ENCODE assay signal across 21 cellular contexts in genomic region chr16:88493879-88494278, GRCh38. TPM values are rescaled to one million over a fixed set of nuclear protein-coding genes. Genes with fewer than 3 reads are reported as not detected.
DNase-seq lines count a peak whose midpoint lies in the region; ATAC-seq, FAIRE-seq and TF ChIP-seq lines count a peak whose summit lies in the region.
"Had no signal": no experiment of that assay in that cellular context is flagged by ENCODE, and none has a peak within 500 bp of the region (broad histone marks: within the 10 kb centered on the region; RNA-seq: fewer than 3 reads in every experiment).

No MANE protein-coding gene starts in this region.

- H3K4me3 Mint-ChIP-seq in WTC11: no peak overlapping the region
- no peak overlapping the region for H3K4me3 Mint-ChIP-seq in activated CD4-positive, alpha-beta memory T cell treated with anti-CD3 and anti-CD28 coated beads, Interleukin-2, amount 10 ng/mL, durations not matched to agents 7 days and 5 days
- H3K4me3 Mint-ChIP-seq: CD14-positive monocyte; CD8-positive, alpha-beta T cell; IgD-negative memory B cell had no signal

- POLR2A ChIA-PET in HepG2 (lab: Yijun Ruan, JAX) (interaction anchor here (1.4 to 9.7 kb wide), 2 partner anchors 13 to 41 kb away, joined by 5 to 370 read pairs; partner anchors contain the start of gene ZFPM1), WTC11 (lab: Charles Lee) (interaction anchor here (0.6 kb wide), 2 partner anchors 24 to 207 kb away, joined by 3 read pairs; no protein-coding TSS in a partner anchor)
- POLR2A ChIA-PET in activated CD4-positive, alpha-beta memory T cell treated with anti-CD3 and anti-CD28 coated beads, Interleukin-2, amount 10 ng/mL, durations not matched to agents 7 days and 5 days (lab: Charles Lee): no interaction called here

- H3K27ac ChIP-seq in HepG2 (ENCODE audit: extremely low read length, insufficient read depth, low read length) (peak overlapping the region; percentile 35), right lobe of liver (no peak overlapping the region), neuronal stem cell (replicated peaks; ENCODE audit: low read length) (no peak overlapping the region)
- H3K27ac ChIP-seq: BLaER1, GM23248, HL-60 had no signal

- no peaks in the 10 kb centered on the region for H3K27me3 ChIP-seq in HepG2 (ENCODE audit: control insufficient read depth in 1 of 2, insufficient read depth in 2 of 2, low read length in 2 of 2)
- no peaks in the 10 kb centered on the region for H3K27me3 ChIP-seq in right lobe of liver
- H3K27me3 ChIP-seq in neuronal stem cell (ENCODE audit: control insufficient read depth in 3 of 3, insufficient read depth in 3 of 3, low read depth in 1 of 3, low read length in 3 of 3): no peaks in the 10 kb centered on the region
- H3K27me3 ChIP-seq: BLaER1 had no signal

- H3K4me2 ChIP-seq in HepG2 (ENCODE audit: low read depth, low read length) (no peak overlapping the region), neuronal stem cell (ENCODE audit: insufficient read depth, low read length, poor library complexity, severe bottlenecking) (no peak overlapping the region)
- H3K4me2 ChIP-seq: BLaER1 had no signal

- TF ChIP-seq POLR2A in HepG2 (IDR thresholded peaks at IDR 0.05; ENCODE audit: insufficient read depth in 1 of 2, low read depth in 2 of 2, low read length in 2 of 2): no peak
- TF ChIP-seq POLR2A in right lobe of liver (IDR thresholded peaks at IDR 0.05): no peak

- peak overlapping the region; percentile 31 for H3K14ac ChIP-seq in neuronal stem cell (ENCODE audit: low read length)

- TF ChIP-seq RAD21 in HepG2 (CRISPR knock-in tag; IDR thresholded peaks at IDR 0.05): no peak

- H3K4me3 ChIP-seq in HepG2 (replicated peaks in 1 of 3; ENCODE audit: insufficient read depth in 1 of 3, low read depth in 2 of 3, low read length in 3 of 3): no peak overlapping the region
- H3K4me3 ChIP-seq in right lobe of liver: no peak overlapping the region
- H3K4me3 ChIP-seq in neuronal stem cell (ENCODE audit: low read length in 2 of 2): no peak overlapping the region
- H3K4me3 ChIP-seq: BLaER1, GM23248 had no signal

- FAIRE-seq in HepG2 (lab: Jason Lieb, UNC): no peak
- FAIRE-seq: GM12891, H54 had no signal

- 98% methylated on average over 19 of the region's 24 CpGs for WGBS in HepG2 (ENCODE audit: low lambda C conversion rate)
- 86% methylated on average over 16 of the region's 24 CpGs for WGBS in right lobe of liver (ENCODE audit: insufficient coverage, low coverage, low lambda C conversion rate, missing lambda C conversion rate)
- WGBS in neuronal stem cell (ENCODE audit: extremely low coverage in 2 of 2, insufficient read length in 2 of 2, insufficient replicate concordance in 1 of 2), 2 donors: no CpG with 5 or more reads among the region's 24 CpGs

- BruUV-seq in HepG2 (replicated peaks; lab: Mats Ljungman, UMichigan): no TSS peak

- intact Hi-C loops in HepG2 (cut with micrococcal nuclease; ENCODE audit: unreplicated experiment): no loop called here
- intact Hi-C loops in right lobe of liver (cut with DNase I): no loop called here

- H3K4me1 ChIP-seq in HepG2 (ENCODE audit: insufficient read depth, low read length) (peaks cover 39% of the 10 kb centered on the region), right lobe of liver (peaks cover 0 to 45% (median 24%) of the 10 kb centered on the region in 4 donors), neuronal stem cell (ENCODE audit: control insufficient read depth in 2 of 2, insufficient read depth in 1 of 2, low read depth in 1 of 2, low read length in 2 of 2) (no peaks in the 10 kb centered on the region)

- H3K9me3 ChIP-seq in HepG2 (ENCODE audit: low read length) (no peaks in the 10 kb centered on the region), right lobe of liver (no peaks in the 10 kb centered on the region), neuronal stem cell (replicated peaks in 1 of 2; ENCODE audit: control insufficient read depth in 2 of 2, insufficient read depth in 1 of 2, low read depth in 1 of 2, low read length in 2 of 2) (no peaks in the 10 kb centered on the region)
- H3K9me3 ChIP-seq: BLaER1 had no signal

- H4K8ac ChIP-seq in neuronal stem cell (ENCODE audit: low read depth, low read length): no peak overlapping the region

- H3K79me1 ChIP-seq in neuronal stem cell (ENCODE audit: low read depth, low read length): peaks cover 8% of the 10 kb centered on the region

- no peaks in the 10 kb centered on the region for H3K4me1 Mint-ChIP-seq in WTC11
- H3K4me1 Mint-ChIP-seq in activated CD4-positive, alpha-beta memory T cell treated with anti-CD3 and anti-CD28 coated beads, Interleukin-2, amount 10 ng/mL, durations not matched to agents 7 days and 5 days: no peaks in the 10 kb centered on the region
- H3K4me1 Mint-ChIP-seq: CD14-positive monocyte had no signal

- H3K18ac ChIP-seq in neuronal stem cell (ENCODE audit: low read length): no peak overlapping the region

- H3K27me3 Mint-ChIP-seq in WTC11 (ENCODE audit: low read depth): no peaks in the 10 kb centered on the region
- H3K27me3 Mint-ChIP-seq in activated CD4-positive, alpha-beta memory T cell treated with anti-CD3 and anti-CD28 coated beads, Interleukin-2, amount 10 ng/mL, durations not matched to agents 7 days and 5 days: no peaks in the 10 kb centered on the region
- H3K27me3 Mint-ChIP-seq: IgD-negative memory B cell had no signal

- no peak overlapping the region for H4K91ac ChIP-seq in neuronal stem cell (ENCODE audit: low read depth, low read length, poor library complexity)

- no peak overlapping the region for H2BK15ac ChIP-seq in neuronal stem cell (ENCODE audit: low read length)

- peak overlapping the region; percentile 55 for H3K23ac ChIP-seq in neuronal stem cell (ENCODE audit: low read depth, low read length, poor library complexity)

- H2BK120ac ChIP-seq in neuronal stem cell (ENCODE audit: low read depth, low read length): no peak overlapping the region

- H4K20me1 ChIP-seq in HepG2 (ENCODE audit: insufficient read depth, low read length): 0 out of 2 replicates have a peak, but pooled peaks cover 3% of the 10 kb centered on the region

- H2BK5ac ChIP-seq in neuronal stem cell (ENCODE audit: low read length): peak overlapping the region; percentile 53

- H3K36me3 ChIP-seq in HepG2 (replicated peaks in 1 of 2; ENCODE audit: control insufficient read depth in 1 of 2, insufficient read depth in 2 of 2, low read length in 2 of 2) (peaks cover 20 to 26% of the 10 kb centered on the region in 2 experiments; a peak in 3 of 5 replicates), right lobe of liver (no peaks in the 10 kb centered on the region), neuronal stem cell (replicated peaks in 1 of 2; ENCODE audit: control insufficient read depth in 2 of 2, insufficient read depth in 2 of 2, low read length in 2 of 2) (no peaks in the 10 kb centered on the region)

- no peak for TF ChIP-seq EP300 in HepG2 (IDR thresholded peaks at IDR 0.05; ENCODE audit: low read depth in 2 of 2, low read length in 2 of 2)
- no peak for TF ChIP-seq EP300 in HepG2 (CRISPR knock-in tag; IDR thresholded peaks at IDR 0.05; ENCODE audit: borderline replicate concordance)

- no peaks in the 10 kb centered on the region for H3K36me3 Mint-ChIP-seq in WTC11
- no peaks in the 10 kb centered on the region for H3K36me3 Mint-ChIP-seq in activated CD4-positive, alpha-beta memory T cell treated with anti-CD3 and anti-CD28 coated beads, Interleukin-2, amount 10 ng/mL, durations not matched to agents 7 days and 5 days (ENCODE audit: low read depth)
- H3K36me3 Mint-ChIP-seq: CD14-positive monocyte; CD8-positive, alpha-beta T cell; IgD-negative memory B cell had no signal

- H3K4ac ChIP-seq in neuronal stem cell (ENCODE audit: low read length): no peak overlapping the region

- ATAC-seq in HepG2 (no peak), right lobe of liver (no peak), WTC11 (no peak), HG03354 (IDR thresholded peaks at IDR 0.05; ENCODE audit: poor library complexity, severe bottlenecking, unreplicated experiment) (no peak)
- ATAC-seq: CD8-positive, alpha-beta T cell had no signal

- H3K9me3 Mint-ChIP-seq in WTC11: no peaks in the 10 kb centered on the region
- H3K9me3 Mint-ChIP-seq in activated CD4-positive, alpha-beta memory T cell treated with anti-CD3 and anti-CD28 coated beads, Interleukin-2, amount 10 ng/mL, durations not matched to agents 7 days and 5 days: no peaks in the 10 kb centered on the region
- H3K9me3 Mint-ChIP-seq: CD14-positive monocyte; CD8-positive, alpha-beta T cell; IgD-negative memory B cell had no signal

- TF ChIP-seq CTCF in HepG2 (CRISPR knock-in tag; IDR thresholded peaks at IDR 0.05) (no peak), right lobe of liver (IDR thresholded peaks at IDR 0.05) (no peak), WTC11 (IDR thresholded peaks at IDR 0.05) (no peak)

- no peak overlapping the region for H3K9ac ChIP-seq in HepG2 (ENCODE audit: insufficient read depth, low read depth, low read length)
- H3K9ac ChIP-seq in neuronal stem cell (ENCODE audit: low read depth, low read length, poor library complexity): no peak overlapping the region
- H3K9ac ChIP-seq: BLaER1, GM23248 had no signal

- H2BK12ac ChIP-seq in neuronal stem cell (ENCODE audit: low read length): no peak overlapping the region

- no peak overlapping the region for H2AK5ac ChIP-seq in neuronal stem cell (ENCODE audit: low read depth, low read length)

- H3K27ac Mint-ChIP-seq in WTC11: peak overlapping the region; percentile 76
- no peak overlapping the region for H3K27ac Mint-ChIP-seq in activated CD4-positive, alpha-beta memory T cell treated with anti-CD3 and anti-CD28 coated beads, Interleukin-2, amount 10 ng/mL, durations not matched to agents 7 days and 5 days
- H3K27ac Mint-ChIP-seq: CD14-positive monocyte; CD8-positive, alpha-beta T cell; IgD-negative memory B cell had no signal

- no peaks in the 10 kb centered on the region for H3K79me2 ChIP-seq in HepG2 (ENCODE audit: insufficient read depth, low read length)

- DNase-seq in HepG2 (ENCODE audit: low spot score) (no peak), right lobe of liver (no peak), WTC11 (ENCODE audit: low spot score) (no peak), neuronal stem cell (ENCODE audit: low spot score) (no peak), RKO (ENCODE audit: low spot score) (no peak)
- DNase-seq in activated CD4-positive, alpha-beta memory T cell treated with anti-CD3 and anti-CD28 coated beads, Interleukin-2, amount 10 ng/mL, durations not matched to agents 7 days and 5 days: no peak
- DNase-seq: 8988T; CD8-positive, alpha-beta T cell; DMS 273 treated with DMSO at 0.1 percent for 48 hours; DMS53; DND-41; EL; GM23248; HCEC 1CT had no signal

- H2AFZ ChIP-seq in HepG2 (ENCODE audit: low read length) (no peak overlapping the region), neuronal stem cell (ENCODE audit: low read length) (no peak overlapping the region)
- H2AFZ ChIP-seq: GM23248 had no signal

- in situ Hi-C loops in HepG2 (cut with HindIII; ENCODE audit: extremely low pct_ligation_motif_present, low pct_unique_long_range_greater_than_20kb): no loop called here

- CTCF ChIA-PET in HepG2 (lab: Yijun Ruan, JAX; ENCODE audit: low intra/inter-chr PET ratio, low total read pairs): interaction anchor here (0.8 kb wide), 1 partner anchor 11 kb away, joined by 4 read pairs; no protein-coding TSS in a partner anchor
- CTCF ChIA-PET in WTC11 (lab: Charles Lee): interaction anchor here (0.6 to 2.4 kb wide), 11 partner anchors 9 to 677 kb away, joined by 3 to 15 read pairs (median 4); partner anchors contain the start of genes CDH15 and ZFPM1
- CTCF ChIA-PET in activated CD4-positive, alpha-beta memory T cell treated with anti-CD3 and anti-CD28 coated beads, Interleukin-2, amount 10 ng/mL, durations not matched to agents 7 days and 5 days (lab: Charles Lee): no interaction called here

RNA-seq across cellular contexts. Expression of gene ZFPM1, which starts 40.8 kb away (rescaled TPM):
- total RNA-seq in HepG2 (2016; rRNA removed; fragmentation: Illumina TruSeq; extraction: Trizol) (3.4 and 3.8 TPM in 2 replicates), right lobe of liver (10 to 100 TPM in 2 of 6 experiments, 1 to 10 TPM in 4; 3.8 to 15.5 (median 8.3) TPM), WTC11 (2021) (8.1 to 9.3 TPM (median 8.5 TPM) in 3 replicates)
- total RNA-seq in HepG2 (2016; cell fraction: cytosol; rRNA removed; fragmentation: Illumina TruSeq; extraction: Trizol; ENCODE audit: low read depth): 0.81 and 2.1 TPM in 2 replicates
- 3.4 and 3.9 TPM in 2 replicates for total RNA-seq in HepG2 (2016; cell fraction: insoluble cytoplasmic fraction; rRNA removed; fragmentation: Illumina TruSeq; extraction: Trizol)
- 3.4 and 4.3 TPM in 2 replicates for total RNA-seq in HepG2 (2016; cell fraction: membrane; rRNA removed; fragmentation: Illumina TruSeq; extraction: Trizol)
- total RNA-seq in HepG2 (2016; cell fraction: nucleus; rRNA removed; fragmentation: Illumina TruSeq; extraction: Trizol): 3.4 and 6.6 TPM in 2 replicates
- polyA plus RNA-seq in HepG2 (2011; rRNA removed): 1.3 and 1.7 TPM in 2 replicates
- polyA plus RNA-seq in HepG2 (2011; cell fraction: cytosol; rRNA removed): 0.79 and 1.3 TPM in 2 replicates
- 7.1 and 7.6 TPM in 2 replicates for polyA plus RNA-seq in HepG2 (2011; cell fraction: nucleus; rRNA removed)
- polyA plus RNA-seq in HepG2 (2012): 7.2 and 7.6 TPM in 2 replicates
- polyA plus RNA-seq in HepG2 (2016; cell fraction: cytosol; fragmentation: Illumina TruSeq; extraction: Trizol; ENCODE audit: low read depth): 1.2 TPM in 2 replicates
- polyA plus RNA-seq in HepG2 (2016; cell fraction: insoluble cytoplasmic fraction; fragmentation: Illumina TruSeq; extraction: Trizol; ENCODE audit: low read depth): 3.7 and 8.7 TPM in 2 replicates
- 2.7 and 4.8 TPM in 2 replicates for polyA plus RNA-seq in HepG2 (2016; cell fraction: membrane; fragmentation: Illumina TruSeq; extraction: Trizol; ENCODE audit: low read depth)
- 14.0 and 14.3 TPM in 2 replicates for polyA plus RNA-seq in HepG2 (2016; cell fraction: nucleus; fragmentation: Illumina TruSeq; extraction: Trizol; ENCODE audit: insufficient read depth, low read depth)
- 0.98 and 4.2 TPM in 2 replicates for polyA minus RNA-seq in HepG2 (2011; rRNA and poly(A)+ RNA removed; ENCODE audit: low replicate concordance)
- 2.7 and 6.6 TPM in 2 replicates for polyA minus RNA-seq in HepG2 (2011; cell fraction: cytosol; rRNA and poly(A)+ RNA removed)
- polyA minus RNA-seq in HepG2 (2011; cell fraction: nucleus; rRNA and poly(A)+ RNA removed): 5.0 and 7.5 TPM in 2 replicates
- polyA plus RNA-seq in neuronal stem cell (2013, experiment 1 of 2): 3.8 TPM
- 4.0 TPM for polyA plus RNA-seq in neuronal stem cell (2013, experiment 2 of 2)
- total RNA-seq in activated CD4-positive, alpha-beta memory T cell treated with anti-CD3 and anti-CD28 coated beads, Interleukin-2, amount 10 ng/mL, durations not matched to agents 7 days and 5 days: 10 to 100 TPM; 15.4 to 15.7 TPM
